In genomic region chr5:132506094-132506692, GRCh38 we compare ENCODE assay signal across 9 cellular contexts. TPM values are rescaled to one million over a fixed set of nuclear protein-coding genes. Genes with fewer than 3 reads are reported as not detected.
DNase-seq lines count a peak whose midpoint lies in the region; ATAC-seq and TF ChIP-seq lines count a peak whose summit lies in the region.
"Had no signal": no experiment of that assay in that cellular context is flagged by ENCODE, and none has a peak within 500 bp of the region (broad histone marks: within the 10 kb centered on the region; RNA-seq: fewer than 3 reads in every experiment).

No MANE protein-coding gene starts in this region.

- H3K4ac ChIP-seq in trophoblast cell (ENCODE audit: low read depth, low read length): no peak overlapping the region

- intact Hi-C loops in activated CD4-positive, alpha-beta memory T cell treated with anti-CD3 and anti-CD28 coated beads for 36 hours (cut with micrococcal nuclease): loop anchor here (1.0 kb wide), 1 partner anchor 314 kb away; no protein-coding TSS in a partner anchor

- no peak overlapping the region for H2AK5ac ChIP-seq in trophoblast cell (ENCODE audit: low read length)

- H2BK5ac ChIP-seq in trophoblast cell (ENCODE audit: low read depth, low read length, poor library complexity): no peak overlapping the region

- H3K4me3 ChIP-seq in fibroblast of pulmonary artery (replicated peaks; ENCODE audit: low read depth, low read length) (no peak overlapping the region), trophoblast cell (ENCODE audit: low read depth, low read length) (no peak overlapping the region)

- H2AFZ ChIP-seq in trophoblast cell (ENCODE audit: insufficient read depth, low read length, poor library complexity): peak overlapping the region; percentile 5

- H3K14ac ChIP-seq in trophoblast cell (ENCODE audit: low read length): no peak overlapping the region

- WGBS in trophoblast cell (ENCODE audit: extremely low coverage, insufficient coverage, insufficient read length): no CpG with 5 or more reads among the region's 1 CpG

- peak; percentile 34 for DNase-seq in activated CD4-positive, alpha-beta memory T cell treated with anti-CD3 and anti-CD28 coated beads for 36 hours
- DNase-seq in activated CD4-positive, alpha-beta memory T cell treated with anti-CD3 and anti-CD28 coated beads, Interleukin-2, amount 10 ng/mL, durations not matched to agents 7 days and 5 days: no peak
- peak; percentile 27 to 70 for DNase-seq in SW 1271 (lab: John Stamatoyannopoulos, UW)
- DNase-seq in fibroblast of pulmonary artery (ENCODE audit: low read depth): peak; percentile 91
- DNase-seq in trophoblast cell: peak in 1 of 2 donors; percentile 47
- DNase-seq in NCI-H524 treated with DMSO at 0.1 percent for 48 hours (lab: John Stamatoyannopoulos, UW): no peak
- DNase-seq in activated CD4-positive, alpha-beta T cell treated with anti-CD3 and anti-CD28 coated beads, Interleukin-2, amount 10 ng/mL, durations not matched to agents 7 days and 5 days: no peak

- peak; percentile 60 for ATAC-seq in HG03095 (IDR thresholded peaks at IDR 0.05; ENCODE audit: unreplicated experiment)

- H4K91ac ChIP-seq in trophoblast cell (ENCODE audit: low read depth, low read length): no peak overlapping the region

- H3K4me1 Mint-ChIP-seq in activated CD4-positive, alpha-beta memory T cell treated with anti-CD3 and anti-CD28 coated beads for 36 hours (ENCODE audit: low read depth): peaks cover 2% of the 10 kb centered on the region
- peaks cover 8% of the 10 kb centered on the region for H3K4me1 Mint-ChIP-seq in activated CD4-positive, alpha-beta memory T cell treated with anti-CD3 and anti-CD28 coated beads, Interleukin-2, amount 10 ng/mL, durations not matched to agents 7 days and 5 days
- peaks cover 9% of the 10 kb centered on the region for H3K4me1 Mint-ChIP-seq in activated CD4-positive, alpha-beta T cell treated with anti-CD3 and anti-CD28 coated beads, Interleukin-2, amount 10 ng/mL, durations not matched to agents 7 days and 5 days

- H3K9ac ChIP-seq in trophoblast cell (ENCODE audit: low read length): no peak overlapping the region

- no peaks in the 10 kb centered on the region for H3K36me3 Mint-ChIP-seq in activated CD4-positive, alpha-beta memory T cell treated with anti-CD3 and anti-CD28 coated beads for 36 hours
- peaks cover 2% of the 10 kb centered on the region for H3K36me3 Mint-ChIP-seq in activated CD4-positive, alpha-beta memory T cell treated with anti-CD3 and anti-CD28 coated beads, Interleukin-2, amount 10 ng/mL, durations not matched to agents 7 days and 5 days (ENCODE audit: low read depth)
- no peaks in the 10 kb centered on the region for H3K36me3 Mint-ChIP-seq in activated CD4-positive, alpha-beta T cell treated with anti-CD3 and anti-CD28 coated beads, Interleukin-2, amount 10 ng/mL, durations not matched to agents 7 days and 5 days (ENCODE audit: low read depth)

- H2BK12ac ChIP-seq in trophoblast cell (ENCODE audit: low read length): no peak overlapping the region

- TF ChIP-seq CTCF in fibroblast of pulmonary artery (IDR thresholded peaks at IDR 0.05; ENCODE audit: low read length, missing control alignments): peak; percentile 81

- no peaks in the 10 kb centered on the region for H3K79me2 ChIP-seq in trophoblast cell (ENCODE audit: control insufficient read depth, insufficient read depth, low read length, poor library complexity)

- CTCF ChIA-PET in activated CD4-positive, alpha-beta memory T cell treated with anti-CD3 and anti-CD28 coated beads for 36 hours (lab: Charles Lee): interaction anchor here (0.7 to 13.6 kb wide), 13 partner anchors 11 to 319 kb away, joined by 3 to 461 read pairs (median 4); no protein-coding TSS in a partner anchor
- CTCF ChIA-PET in activated CD4-positive, alpha-beta memory T cell treated with anti-CD3 and anti-CD28 coated beads, Interleukin-2, amount 10 ng/mL, durations not matched to agents 7 days and 5 days (lab: Charles Lee): interaction anchor here (0.8 to 12.6 kb wide), 14 partner anchors 16 to 314 kb away, joined by 3 to 333 read pairs (median 4); partner anchors contain the start of genes IRF1, SLC22A4 and SOWAHA
- CTCF ChIA-PET in activated CD4-positive, alpha-beta T cell treated with anti-CD3 and anti-CD28 coated beads, Interleukin-2, amount 10 ng/mL, durations not matched to agents 7 days and 5 days (lab: Charles Lee): interaction anchor here (0.5 to 10.0 kb wide), 5 partner anchors 8 to 279 kb away, joined by 3 to 147 read pairs (median 5); no protein-coding TSS in a partner anchor

- H2BK120ac ChIP-seq in trophoblast cell (ENCODE audit: insufficient read depth, low read length, poor library complexity): no peak overlapping the region

- no peak overlapping the region for H4K12ac ChIP-seq in trophoblast cell (ENCODE audit: low read depth, low read length)

- peaks cover 22% of the 10 kb centered on the region for H3K27me3 Mint-ChIP-seq in activated CD4-positive, alpha-beta memory T cell treated with anti-CD3 and anti-CD28 coated beads for 36 hours
- peaks cover 19% of the 10 kb centered on the region for H3K27me3 Mint-ChIP-seq in activated CD4-positive, alpha-beta memory T cell treated with anti-CD3 and anti-CD28 coated beads, Interleukin-2, amount 10 ng/mL, durations not matched to agents 7 days and 5 days
- peaks cover 30% of the 10 kb centered on the region for H3K27me3 Mint-ChIP-seq in activated CD4-positive, alpha-beta T cell treated with anti-CD3 and anti-CD28 coated beads, Interleukin-2, amount 10 ng/mL, durations not matched to agents 7 days and 5 days

- H3K9me3 ChIP-seq in trophoblast cell (ENCODE audit: insufficient read depth, low read depth, low read length): no peaks in the 10 kb centered on the region

- no peaks in the 10 kb centered on the region for H3K27me3 ChIP-seq in trophoblast cell (ENCODE audit: insufficient read depth, low read length)

- H3K4me2 ChIP-seq in trophoblast cell (ENCODE audit: low read length): no peak overlapping the region

- no peak overlapping the region for H4K8ac ChIP-seq in trophoblast cell (ENCODE audit: low read depth, low read length)

- no peak overlapping the region for H3K23ac ChIP-seq in trophoblast cell (ENCODE audit: low read length)

- POLR2A ChIA-PET in activated CD4-positive, alpha-beta memory T cell treated with anti-CD3 and anti-CD28 coated beads for 36 hours (lab: Charles Lee): interaction anchor here (1.2 kb wide), 1 partner anchor 25 kb away, joined by 3 read pairs; no protein-coding TSS in a partner anchor
- POLR2A ChIA-PET in activated CD4-positive, alpha-beta memory T cell treated with anti-CD3 and anti-CD28 coated beads, Interleukin-2, amount 10 ng/mL, durations not matched to agents 7 days and 5 days (lab: Charles Lee): interaction anchor here (1.3 to 30.0 kb wide), 3 partner anchors 10 to 25 kb away, joined by 4 to 1032 read pairs (median 5); partner anchors contain the start of gene IRF1
- POLR2A ChIA-PET in activated CD4-positive, alpha-beta T cell treated with anti-CD3 and anti-CD28 coated beads, Interleukin-2, amount 10 ng/mL, durations not matched to agents 7 days and 5 days (lab: Charles Lee): interaction anchor here (0.6 kb wide), 1 partner anchor 62 kb away, joined by 3 read pairs; no protein-coding TSS in a partner anchor

- no peak overlapping the region for H3K27ac ChIP-seq in trophoblast cell (ENCODE audit: low read depth, low read length)

- H3K18ac ChIP-seq in trophoblast cell (ENCODE audit: low read length): no peak overlapping the region

- H3K4me3 Mint-ChIP-seq in activated CD4-positive, alpha-beta memory T cell treated with anti-CD3 and anti-CD28 coated beads for 36 hours: no peak overlapping the region
- H3K4me3 Mint-ChIP-seq in activated CD4-positive, alpha-beta memory T cell treated with anti-CD3 and anti-CD28 coated beads, Interleukin-2, amount 10 ng/mL, durations not matched to agents 7 days and 5 days: no peak overlapping the region
- H3K4me3 Mint-ChIP-seq in activated CD4-positive, alpha-beta T cell treated with anti-CD3 and anti-CD28 coated beads, Interleukin-2, amount 10 ng/mL, durations not matched to agents 7 days and 5 days: no peak overlapping the region
- H3K4me3 Mint-ChIP-seq: central memory CD8-positive, alpha-beta T cell had no signal

- H3K4me1 ChIP-seq in trophoblast cell (ENCODE audit: control insufficient read depth in 1 of 2, insufficient read depth in 2 of 2, low read length in 2 of 2): no peaks in the 10 kb centered on the region

- no peaks in the 10 kb centered on the region for H3K9me3 Mint-ChIP-seq in activated CD4-positive, alpha-beta memory T cell treated with anti-CD3 and anti-CD28 coated beads for 36 hours
- H3K9me3 Mint-ChIP-seq in activated CD4-positive, alpha-beta memory T cell treated with anti-CD3 and anti-CD28 coated beads, Interleukin-2, amount 10 ng/mL, durations not matched to agents 7 days and 5 days: no peaks in the 10 kb centered on the region
- H3K9me3 Mint-ChIP-seq in activated CD4-positive, alpha-beta T cell treated with anti-CD3 and anti-CD28 coated beads, Interleukin-2, amount 10 ng/mL, durations not matched to agents 7 days and 5 days: peaks cover 2% of the 10 kb centered on the region
- H3K9me3 Mint-ChIP-seq: central memory CD8-positive, alpha-beta T cell had no signal

- H3K36me3 ChIP-seq in trophoblast cell (ENCODE audit: control insufficient read depth in 1 of 2, insufficient read depth in 2 of 2, low read length in 2 of 2): no peaks in the 10 kb centered on the region

- H3K27ac Mint-ChIP-seq in activated CD4-positive, alpha-beta memory T cell treated with anti-CD3 and anti-CD28 coated beads for 36 hours: no peak overlapping the region
- H3K27ac Mint-ChIP-seq in activated CD4-positive, alpha-beta memory T cell treated with anti-CD3 and anti-CD28 coated beads, Interleukin-2, amount 10 ng/mL, durations not matched to agents 7 days and 5 days: no peak overlapping the region
- no peak overlapping the region for H3K27ac Mint-ChIP-seq in activated CD4-positive, alpha-beta T cell treated with anti-CD3 and anti-CD28 coated beads, Interleukin-2, amount 10 ng/mL, durations not matched to agents 7 days and 5 days

- no peaks in the 10 kb centered on the region for H3K79me1 ChIP-seq in trophoblast cell (ENCODE audit: low read length)

RNA-seq across cellular contexts. Expression of gene IRF1, which starts 15.6 kb away (rescaled TPM):
- 100 to 1,000 TPM; 104 to 106 TPM for total RNA-seq in activated CD4-positive, alpha-beta memory T cell treated with anti-CD3 and anti-CD28 coated beads for 36 hours
- 100 to 1,000 TPM; 231 to 239 TPM for total RNA-seq in activated CD4-positive, alpha-beta memory T cell treated with anti-CD3 and anti-CD28 coated beads, Interleukin-2, amount 10 ng/mL, durations not matched to agents 7 days and 5 days
- polyA plus RNA-seq in trophoblast cell (2013): 2.7 and 3.3 TPM in 2 replicates
- 100 to 1,000 TPM; 289 to 302 TPM for total RNA-seq in activated CD4-positive, alpha-beta T cell treated with anti-CD3 and anti-CD28 coated beads, Interleukin-2, amount 10 ng/mL, durations not matched to agents 7 days and 5 days

RNA-seq across cellular contexts. Expression of gene IL5, which starts 37.1 kb away (rescaled TPM):
- 1 to 10 TPM; 4.1 to 5.0 TPM for total RNA-seq in activated CD4-positive, alpha-beta memory T cell treated with anti-CD3 and anti-CD28 coated beads for 36 hours
- 1 to 10 TPM; 2.6 to 3.3 TPM for total RNA-seq in activated CD4-positive, alpha-beta memory T cell treated with anti-CD3 and anti-CD28 coated beads, Interleukin-2, amount 10 ng/mL, durations not matched to agents 7 days and 5 days
- polyA plus RNA-seq in trophoblast cell (2013): not detected in 2 replicates
- under 1 TPM; 0.25 to 0.33 TPM for total RNA-seq in activated CD4-positive, alpha-beta T cell treated with anti-CD3 and anti-CD28 coated beads, Interleukin-2, amount 10 ng/mL, durations not matched to agents 7 days and 5 days

RNA-seq across cellular contexts. Expression of gene RAD50, which starts 50.6 kb away (rescaled TPM):
- total RNA-seq in activated CD4-positive, alpha-beta memory T cell treated with anti-CD3 and anti-CD28 coated beads for 36 hours: 10 to 100 TPM; 44.6 to 47.6 TPM
- total RNA-seq in activated CD4-positive, alpha-beta memory T cell treated with anti-CD3 and anti-CD28 coated beads, Interleukin-2, amount 10 ng/mL, durations not matched to agents 7 days and 5 days: 10 to 100 TPM; 35.6 to 38.9 TPM
- 15.0 and 15.2 TPM in 2 replicates for polyA plus RNA-seq in trophoblast cell (2013)
- total RNA-seq in activated CD4-positive, alpha-beta T cell treated with anti-CD3 and anti-CD28 coated beads, Interleukin-2, amount 10 ng/mL, durations not matched to agents 7 days and 5 days: 10 to 100 TPM; 33.3 to 38.5 TPM

Comparison
In these comparisons a context has a peak if more than half of its experiments do, and no peak if none do; other contexts are left out.
1. DNase-seq: peak in activated CD4-positive, alpha-beta memory T cell treated with anti-CD3 and anti-CD28 coated beads for 36 hours (single experiment), SW 1271 (2 of 2) and fibroblast of pulmonary artery (single experiment); none in activated CD4-positive, alpha-beta memory T cell treated with anti-CD3 and anti-CD28 coated beads, Interleukin-2, amount 10 ng/mL, durations not matched to agents 7 days and 5 days (single experiment), NCI-H524 treated with DMSO at 0.1 percent for 48 hours (single experiment) and activated CD4-positive, alpha-beta T cell treated with anti-CD3 and anti-CD28 coated beads, Interleukin-2, amount 10 ng/mL, durations not matched to agents 7 days and 5 days (single experiment).